Comparison of ENCODE assay signal across 2 cellular contexts in genomic region chr2:151543898-151544297, GRCh38.
TF ChIP-seq lines count a peak whose summit lies in the region.

No MANE protein-coding gene starts in this region.

TF ChIP-seq in SK-N-SH treated with all-trans-retinoic acid at 6 μM for 48 hours, 23 proteins besides CTCF, POLR2A, EP300 and RAD21 (continued from another document):
- TF ChIP-seq, protein P1, sequence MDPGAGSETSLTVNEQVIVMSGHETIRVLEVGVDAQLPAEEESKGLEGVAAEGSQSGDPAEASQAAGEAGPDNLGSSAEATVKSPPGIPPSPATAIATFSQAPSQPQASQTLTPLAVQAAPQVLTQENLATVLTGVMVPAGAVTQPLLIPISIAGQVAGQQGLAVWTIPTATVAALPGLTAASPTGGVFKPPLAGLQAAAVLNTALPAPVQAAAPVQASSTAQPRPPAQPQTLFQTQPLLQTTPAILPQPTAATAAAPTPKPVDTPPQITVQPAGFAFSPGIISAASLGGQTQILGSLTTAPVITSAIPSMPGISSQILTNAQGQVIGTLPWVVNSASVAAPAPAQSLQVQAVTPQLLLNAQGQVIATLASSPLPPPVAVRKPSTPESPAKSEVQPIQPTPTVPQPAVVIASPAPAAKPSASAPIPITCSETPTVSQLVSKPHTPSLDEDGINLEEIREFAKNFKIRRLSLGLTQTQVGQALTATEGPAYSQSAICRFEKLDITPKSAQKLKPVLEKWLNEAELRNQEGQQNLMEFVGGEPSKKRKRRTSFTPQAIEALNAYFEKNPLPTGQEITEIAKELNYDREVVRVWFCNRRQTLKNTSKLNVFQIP (CRISPR knock-in tag; IDR thresholded peaks at IDR 0.05; ENCODE audit: borderline replicate concordance, low read depth) = no peak
- TF ChIP-seq PATZ1 (CRISPR knock-in tag; IDR thresholded peaks at IDR 0.05; ENCODE audit: borderline replicate concordance) (no peak), TOX (CRISPR knock-in tag; IDR thresholded peaks at IDR 0.05; ENCODE audit: borderline replicate concordance) (no peak), GLIS3 (CRISPR knock-in tag; IDR thresholded peaks at IDR 0.05) (no peak), ZNF8 (CRISPR knock-in tag; IDR thresholded peaks at IDR 0.05) (no peak), BACH2 (CRISPR knock-in tag; IDR thresholded peaks at IDR 0.05; ENCODE audit: borderline replicate concordance) (no peak), ZNF70 (CRISPR knock-in tag; IDR thresholded peaks at IDR 0.05) (no peak), CSDC2 (CRISPR knock-in tag; IDR thresholded peaks at IDR 0.05) (no peak), ISL1 (CRISPR knock-in tag; IDR thresholded peaks at IDR 0.05) (no peak), ZFP30 (CRISPR knock-in tag; IDR thresholded peaks at IDR 0.05) (no peak), OSR1 (CRISPR knock-in tag; IDR thresholded peaks at IDR 0.05) (no peak), ARNTL (CRISPR knock-in tag; IDR thresholded peaks at IDR 0.05; ENCODE audit: borderline replicate concordance, low read depth) (no peak), ESRRG (CRISPR knock-in tag; IDR thresholded peaks at IDR 0.05) (no peak), ZC3H10 (CRISPR knock-in tag; IDR thresholded peaks at IDR 0.05) (no peak), ZFP3 (CRISPR knock-in tag; IDR thresholded peaks at IDR 0.05) (no peak)
- TF ChIP-seq, protein P2, sequence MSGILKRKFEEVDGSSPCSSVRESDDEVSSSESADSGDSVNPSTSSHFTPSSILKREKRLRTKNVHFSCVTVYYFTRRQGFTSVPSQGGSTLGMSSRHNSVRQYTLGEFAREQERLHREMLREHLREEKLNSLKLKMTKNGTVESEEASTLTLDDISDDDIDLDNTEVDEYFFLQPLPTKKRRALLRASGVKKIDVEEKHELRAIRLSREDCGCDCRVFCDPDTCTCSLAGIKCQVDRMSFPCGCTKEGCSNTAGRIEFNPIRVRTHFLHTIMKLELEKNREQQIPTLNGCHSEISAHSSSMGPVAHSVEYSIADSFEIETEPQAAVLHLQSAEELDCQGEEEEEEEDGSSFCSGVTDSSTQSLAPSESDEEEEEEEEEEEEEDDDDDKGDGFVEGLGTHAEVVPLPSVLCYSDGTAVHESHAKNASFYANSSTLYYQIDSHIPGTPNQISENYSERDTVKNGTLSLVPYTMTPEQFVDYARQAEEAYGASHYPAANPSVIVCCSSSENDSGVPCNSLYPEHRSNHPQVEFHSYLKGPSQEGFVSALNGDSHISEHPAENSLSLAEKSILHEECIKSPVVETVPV (CRISPR knock-in tag; IDR thresholded peaks at IDR 0.05) = no peak

TF ChIP-seq in SK-N-SH, 30 proteins besides CTCF, POLR2A, EP300 and RAD21 (continued from another document):
- no peak for TF ChIP-seq RFX5 (IDR thresholded peaks at IDR 0.05; ENCODE audit: low read length)
- TF ChIP-seq, protein P3, sequence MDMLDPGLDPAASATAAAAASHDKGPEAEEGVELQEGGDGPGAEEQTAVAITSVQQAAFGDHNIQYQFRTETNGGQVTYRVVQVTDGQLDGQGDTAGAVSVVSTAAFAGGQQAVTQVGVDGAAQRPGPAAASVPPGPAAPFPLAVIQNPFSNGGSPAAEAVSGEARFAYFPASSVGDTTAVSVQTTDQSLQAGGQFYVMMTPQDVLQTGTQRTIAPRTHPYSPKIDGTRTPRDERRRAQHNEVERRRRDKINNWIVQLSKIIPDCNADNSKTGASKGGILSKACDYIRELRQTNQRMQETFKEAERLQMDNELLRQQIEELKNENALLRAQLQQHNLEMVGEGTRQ (IDR thresholded peaks at IDR 0.05; ENCODE audit: borderline replicate concordance, low read depth, low read length) = no peak
- TF ChIP-seq ELF1 (IDR thresholded peaks at IDR 0.05) = no peak
- no peak for TF ChIP-seq FOXJ3 (CRISPR knock-in tag; IDR thresholded peaks at IDR 0.05)
- TF ChIP-seq, protein P4, sequence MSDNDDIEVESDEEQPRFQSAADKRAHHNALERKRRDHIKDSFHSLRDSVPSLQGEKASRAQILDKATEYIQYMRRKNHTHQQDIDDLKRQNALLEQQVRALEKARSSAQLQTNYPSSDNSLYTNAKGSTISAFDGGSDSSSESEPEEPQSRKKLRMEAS (IDR thresholded peaks at IDR 0.05; ENCODE audit: low read depth) = no peak
- no peak for TF ChIP-seq JUND (IDR thresholded peaks at IDR 0.05)
- no peak for TF ChIP-seq MEF2A (IDR thresholded peaks at IDR 0.05; ENCODE audit: borderline replicate concordance, low read depth)
- TF ChIP-seq PBX3 (IDR thresholded peaks at IDR 0.05) = no peak
- no peak for TF ChIP-seq POLR2AphosphoS5 (IDR thresholded peaks at IDR 0.05; ENCODE audit: low read depth, low read length)
- no peak for TF ChIP-seq FOXM1 (IDR thresholded peaks at IDR 0.05; ENCODE audit: low read depth)
- TF ChIP-seq, protein P5, sequence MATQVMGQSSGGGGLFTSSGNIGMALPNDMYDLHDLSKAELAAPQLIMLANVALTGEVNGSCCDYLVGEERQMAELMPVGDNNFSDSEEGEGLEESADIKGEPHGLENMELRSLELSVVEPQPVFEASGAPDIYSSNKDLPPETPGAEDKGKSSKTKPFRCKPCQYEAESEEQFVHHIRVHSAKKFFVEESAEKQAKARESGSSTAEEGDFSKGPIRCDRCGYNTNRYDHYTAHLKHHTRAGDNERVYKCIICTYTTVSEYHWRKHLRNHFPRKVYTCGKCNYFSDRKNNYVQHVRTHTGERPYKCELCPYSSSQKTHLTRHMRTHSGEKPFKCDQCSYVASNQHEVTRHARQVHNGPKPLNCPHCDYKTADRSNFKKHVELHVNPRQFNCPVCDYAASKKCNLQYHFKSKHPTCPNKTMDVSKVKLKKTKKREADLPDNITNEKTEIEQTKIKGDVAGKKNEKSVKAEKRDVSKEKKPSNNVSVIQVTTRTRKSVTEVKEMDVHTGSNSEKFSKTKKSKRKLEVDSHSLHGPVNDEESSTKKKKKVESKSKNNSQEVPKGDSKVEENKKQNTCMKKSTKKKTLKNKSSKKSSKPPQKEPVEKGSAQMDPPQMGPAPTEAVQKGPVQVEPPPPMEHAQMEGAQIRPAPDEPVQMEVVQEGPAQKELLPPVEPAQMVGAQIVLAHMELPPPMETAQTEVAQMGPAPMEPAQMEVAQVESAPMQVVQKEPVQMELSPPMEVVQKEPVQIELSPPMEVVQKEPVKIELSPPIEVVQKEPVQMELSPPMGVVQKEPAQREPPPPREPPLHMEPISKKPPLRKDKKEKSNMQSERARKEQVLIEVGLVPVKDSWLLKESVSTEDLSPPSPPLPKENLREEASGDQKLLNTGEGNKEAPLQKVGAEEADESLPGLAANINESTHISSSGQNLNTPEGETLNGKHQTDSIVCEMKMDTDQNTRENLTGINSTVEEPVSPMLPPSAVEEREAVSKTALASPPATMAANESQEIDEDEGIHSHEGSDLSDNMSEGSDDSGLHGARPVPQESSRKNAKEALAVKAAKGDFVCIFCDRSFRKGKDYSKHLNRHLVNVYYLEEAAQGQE (IDR thresholded peaks at IDR 0.05; ENCODE audit: low read depth, low read length) = no peak
- TF ChIP-seq USF1 (IDR thresholded peaks at IDR 0.05; ENCODE audit: borderline replicate concordance, low read depth) = no peak
TF ChIP-seq in SK-N-SH: peak in this region for 0.
